1 cellular context compared by ENCODE assay signal in the genomic region with DNA sequence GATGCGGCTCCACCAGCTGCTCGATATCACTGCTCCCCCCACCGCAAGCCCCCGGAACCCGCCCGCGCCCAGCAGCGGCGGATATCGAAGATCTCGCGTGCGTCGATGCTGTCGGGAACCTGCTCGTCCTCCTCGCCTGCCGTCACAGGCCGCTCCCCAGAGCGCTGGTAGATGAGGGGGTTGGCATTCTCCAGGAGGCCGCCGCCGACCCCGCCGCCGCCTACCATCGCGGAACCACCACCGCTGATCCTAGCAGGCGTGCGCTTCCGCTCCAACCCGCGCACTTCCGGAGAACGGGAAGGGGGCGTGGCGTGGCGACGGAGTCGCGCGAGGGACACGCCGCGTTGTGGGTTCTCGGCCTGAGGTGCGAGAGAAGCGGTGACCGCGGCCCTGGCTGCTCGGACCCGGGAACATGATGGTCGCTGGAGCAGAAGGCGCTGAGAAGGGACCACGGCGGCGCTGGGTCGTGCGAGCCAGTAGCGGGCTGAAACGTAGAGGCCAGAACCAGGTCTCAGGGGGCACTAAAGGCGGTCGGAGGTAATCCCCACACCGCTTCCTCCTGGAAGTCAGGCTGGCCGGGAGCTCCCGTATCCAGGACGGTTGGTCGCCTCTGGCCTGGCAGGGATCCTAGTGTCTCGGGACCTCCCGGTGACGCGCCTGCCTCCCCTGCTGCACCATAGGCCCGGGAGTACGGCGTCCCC.
TF ChIP-seq lines count a peak whose summit lies in the region.

A gene (minus strand): TSS at position 265 of the 701 bp plus-strand sequence. CDS start 38 bp downstream, at position 227.

TF ChIP-seq in K562, 482 proteins besides CTCF, POLR2A, EP300 and RAD21 (continued from another document and continues in another):
- TF ChIP-seq, protein P1, sequence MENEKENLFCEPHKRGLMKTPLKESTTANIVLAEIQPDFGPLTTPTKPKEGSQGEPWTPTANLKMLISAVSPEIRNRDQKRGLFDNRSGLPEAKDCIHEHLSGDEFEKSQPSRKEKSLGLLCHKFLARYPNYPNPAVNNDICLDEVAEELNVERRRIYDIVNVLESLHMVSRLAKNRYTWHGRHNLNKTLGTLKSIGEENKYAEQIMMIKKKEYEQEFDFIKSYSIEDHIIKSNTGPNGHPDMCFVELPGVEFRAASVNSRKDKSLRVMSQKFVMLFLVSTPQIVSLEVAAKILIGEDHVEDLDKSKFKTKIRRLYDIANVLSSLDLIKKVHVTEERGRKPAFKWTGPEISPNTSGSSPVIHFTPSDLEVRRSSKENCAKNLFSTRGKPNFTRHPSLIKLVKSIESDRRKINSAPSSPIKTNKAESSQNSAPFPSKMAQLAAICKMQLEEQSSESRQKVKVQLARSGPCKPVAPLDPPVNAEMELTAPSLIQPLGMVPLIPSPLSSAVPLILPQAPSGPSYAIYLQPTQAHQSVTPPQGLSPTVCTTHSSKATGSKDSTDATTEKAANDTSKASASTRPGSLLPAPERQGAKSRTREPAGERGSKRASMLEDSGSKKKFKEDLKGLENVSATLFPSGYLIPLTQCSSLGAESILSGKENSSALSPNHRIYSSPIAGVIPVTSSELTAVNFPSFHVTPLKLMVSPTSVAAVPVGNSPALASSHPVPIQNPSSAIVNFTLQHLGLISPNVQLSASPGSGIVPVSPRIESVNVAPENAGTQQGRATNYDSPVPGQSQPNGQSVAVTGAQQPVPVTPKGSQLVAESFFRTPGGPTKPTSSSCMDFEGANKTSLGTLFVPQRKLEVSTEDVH (IDR thresholded peaks at IDR 0.05; ENCODE audit: low read depth, partially characterized antibody), result peak; percentile 89
- TF ChIP-seq SMC3 (conservative IDR thresholded peaks at IDR 0.05; ENCODE audit: insufficient read depth, low read depth, low read length) (no peak), SMARCA4 (IDR thresholded peaks at IDR 0.05) (no peak), WHSC1 (IDR thresholded peaks at IDR 0.05; ENCODE audit: low read length) (no peak), ZNF311 (CRISPR knock-in tag; IDR thresholded peaks at IDR 0.05) (no peak), RFX5 (IDR thresholded peaks at IDR 0.05; ENCODE audit: low read depth, low read length) (no peak), ZKSCAN1 (IDR thresholded peaks at IDR 0.05; ENCODE audit: low read depth, low read length) (no peak; the same call in 1 of the 2 replicates), NFRKB (IDR thresholded peaks at IDR 0.05; ENCODE audit: low read depth) (no peak), ZNF431 (CRISPR knock-in tag; IDR thresholded peaks at IDR 0.05) (no peak), CREBBP (IDR thresholded peaks at IDR 0.05; ENCODE audit: low read depth, low read length) (no peak), ZC3H4 (CRISPR knock-in tag; IDR thresholded peaks at IDR 0.05; ENCODE audit: borderline replicate concordance) (no peak), SMARCC2 (IDR thresholded peaks at IDR 0.05; ENCODE audit: low read depth) (no peak), BRCA1 (IDR thresholded peaks at IDR 0.05) (no peak), BRCA1 (CRISPR knock-in tag; IDR thresholded peaks at IDR 0.05) (no peak), KAT2B (IDR thresholded peaks at IDR 0.05; ENCODE audit: low read depth, low read length) (no peak), THRAP3 (IDR thresholded peaks at IDR 0.05; ENCODE audit: borderline replicate concordance) (no peak), TBP (optimal IDR thresholded peaks at IDR 0.05; ENCODE audit: low read depth, low read length) (peak; percentile 51), ZNF354B (CRISPR knock-in tag; IDR thresholded peaks at IDR 0.05) (no peak), RNF2 (IDR thresholded peaks at IDR 0.05) (no peak), GATAD2A (IDR thresholded peaks at IDR 0.05) (no peak), SMARCE1 (IDR thresholded peaks at IDR 0.05) (no peak), ZNF124 (CRISPR knock-in tag; IDR thresholded peaks at IDR 0.05) (no peak), ZNF408 (CRISPR knock-in tag; IDR thresholded peaks at IDR 0.05; ENCODE audit: low read depth) (no peak), MAZ (CRISPR knock-in tag; conservative IDR thresholded peaks at IDR 0.05 in 1 of 2, IDR thresholded peaks at IDR 0.05 in 1 of 2) (peak; percentile 51 to 57; a peak in 3 of 4 replicates), RB1 (IDR thresholded peaks at IDR 0.05; ENCODE audit: low read depth) (peak; percentile 58), ZNF77 (CRISPR knock-in tag; IDR thresholded peaks at IDR 0.05) (no peak)
- TF ChIP-seq, protein P2, sequence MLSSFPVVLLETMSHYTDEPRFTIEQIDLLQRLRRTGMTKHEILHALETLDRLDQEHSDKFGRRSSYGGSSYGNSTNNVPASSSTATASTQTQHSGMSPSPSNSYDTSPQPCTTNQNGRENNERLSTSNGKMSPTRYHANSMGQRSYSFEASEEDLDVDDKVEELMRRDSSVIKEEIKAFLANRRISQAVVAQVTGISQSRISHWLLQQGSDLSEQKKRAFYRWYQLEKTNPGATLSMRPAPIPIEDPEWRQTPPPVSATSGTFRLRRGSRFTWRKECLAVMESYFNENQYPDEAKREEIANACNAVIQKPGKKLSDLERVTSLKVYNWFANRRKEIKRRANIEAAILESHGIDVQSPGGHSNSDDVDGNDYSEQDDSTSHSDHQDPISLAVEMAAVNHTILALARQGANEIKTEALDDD (IDR thresholded peaks at IDR 0.05), result no peak
- TF ChIP-seq, protein P3, sequence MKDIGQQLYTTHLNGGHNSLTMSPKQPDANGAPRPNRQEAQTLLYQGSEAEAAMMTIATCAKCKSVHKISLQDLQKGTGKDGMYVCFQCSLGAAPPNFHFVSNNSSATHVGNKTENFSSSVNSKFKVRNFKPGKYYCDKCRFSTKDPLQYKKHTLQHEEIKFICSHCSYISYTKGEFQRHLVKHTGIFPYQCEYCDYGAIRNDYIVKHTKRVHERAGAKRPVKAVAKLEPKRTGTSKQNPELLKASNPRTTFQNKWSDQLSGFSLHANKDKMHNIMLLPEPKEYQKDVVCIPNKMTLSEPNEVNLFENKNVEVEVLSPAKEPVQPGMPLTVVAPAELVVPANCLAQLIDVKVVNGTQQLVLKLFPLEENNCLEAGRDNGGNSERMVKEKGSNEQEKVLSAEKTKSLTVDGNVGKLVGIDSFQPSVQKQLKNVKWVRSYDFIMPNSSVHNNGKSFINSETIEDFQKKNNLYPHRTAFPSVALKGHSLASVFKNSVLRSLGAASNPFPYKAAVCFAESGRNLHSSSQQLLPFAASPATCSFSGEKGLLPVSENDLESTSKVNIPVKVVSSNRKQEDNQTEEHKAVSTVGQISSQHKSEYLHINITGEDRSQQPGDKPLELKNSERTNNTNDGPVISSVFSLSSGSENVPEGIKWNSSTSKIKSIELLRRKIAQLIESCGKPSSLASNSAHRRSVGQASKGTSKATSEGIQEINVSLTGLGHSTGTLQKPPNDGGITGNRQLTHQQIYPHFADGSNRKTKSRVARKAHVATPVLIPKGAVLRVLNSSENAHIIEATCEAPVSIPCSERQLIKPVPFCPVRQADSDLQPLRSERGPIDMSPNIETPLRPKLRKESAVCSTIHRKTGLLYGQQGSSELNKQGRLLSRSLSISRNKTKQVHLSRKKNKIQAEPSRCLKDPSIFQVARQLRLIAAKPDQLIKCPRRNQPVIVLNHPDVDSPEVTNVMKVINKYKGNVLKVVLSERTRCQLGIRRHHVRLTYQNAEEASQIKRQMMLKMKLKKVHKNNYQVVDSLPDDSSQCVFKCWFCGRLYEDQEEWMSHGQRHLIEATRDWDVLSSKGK (CRISPR knock-in tag; IDR thresholded peaks at IDR 0.05), result no peak
- TF ChIP-seq, protein P4, sequence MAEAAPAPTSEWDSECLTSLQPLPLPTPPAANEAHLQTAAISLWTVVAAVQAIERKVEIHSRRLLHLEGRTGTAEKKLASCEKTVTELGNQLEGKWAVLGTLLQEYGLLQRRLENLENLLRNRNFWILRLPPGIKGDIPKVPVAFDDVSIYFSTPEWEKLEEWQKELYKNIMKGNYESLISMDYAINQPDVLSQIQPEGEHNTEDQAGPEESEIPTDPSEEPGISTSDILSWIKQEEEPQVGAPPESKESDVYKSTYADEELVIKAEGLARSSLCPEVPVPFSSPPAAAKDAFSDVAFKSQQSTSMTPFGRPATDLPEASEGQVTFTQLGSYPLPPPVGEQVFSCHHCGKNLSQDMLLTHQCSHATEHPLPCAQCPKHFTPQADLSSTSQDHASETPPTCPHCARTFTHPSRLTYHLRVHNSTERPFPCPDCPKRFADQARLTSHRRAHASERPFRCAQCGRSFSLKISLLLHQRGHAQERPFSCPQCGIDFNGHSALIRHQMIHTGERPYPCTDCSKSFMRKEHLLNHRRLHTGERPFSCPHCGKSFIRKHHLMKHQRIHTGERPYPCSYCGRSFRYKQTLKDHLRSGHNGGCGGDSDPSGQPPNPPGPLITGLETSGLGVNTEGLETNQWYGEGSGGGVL (CRISPR knock-in tag; IDR thresholded peaks at IDR 0.05), result no peak
- TF ChIP-seq, protein P5, sequence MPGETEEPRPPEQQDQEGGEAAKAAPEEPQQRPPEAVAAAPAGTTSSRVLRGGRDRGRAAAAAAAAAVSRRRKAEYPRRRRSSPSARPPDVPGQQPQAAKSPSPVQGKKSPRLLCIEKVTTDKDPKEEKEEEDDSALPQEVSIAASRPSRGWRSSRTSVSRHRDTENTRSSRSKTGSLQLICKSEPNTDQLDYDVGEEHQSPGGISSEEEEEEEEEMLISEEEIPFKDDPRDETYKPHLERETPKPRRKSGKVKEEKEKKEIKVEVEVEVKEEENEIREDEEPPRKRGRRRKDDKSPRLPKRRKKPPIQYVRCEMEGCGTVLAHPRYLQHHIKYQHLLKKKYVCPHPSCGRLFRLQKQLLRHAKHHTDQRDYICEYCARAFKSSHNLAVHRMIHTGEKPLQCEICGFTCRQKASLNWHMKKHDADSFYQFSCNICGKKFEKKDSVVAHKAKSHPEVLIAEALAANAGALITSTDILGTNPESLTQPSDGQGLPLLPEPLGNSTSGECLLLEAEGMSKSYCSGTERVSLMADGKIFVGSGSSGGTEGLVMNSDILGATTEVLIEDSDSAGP (CRISPR knock-in tag; IDR thresholded peaks at IDR 0.05), result no peak
- TF ChIP-seq, protein P6, sequence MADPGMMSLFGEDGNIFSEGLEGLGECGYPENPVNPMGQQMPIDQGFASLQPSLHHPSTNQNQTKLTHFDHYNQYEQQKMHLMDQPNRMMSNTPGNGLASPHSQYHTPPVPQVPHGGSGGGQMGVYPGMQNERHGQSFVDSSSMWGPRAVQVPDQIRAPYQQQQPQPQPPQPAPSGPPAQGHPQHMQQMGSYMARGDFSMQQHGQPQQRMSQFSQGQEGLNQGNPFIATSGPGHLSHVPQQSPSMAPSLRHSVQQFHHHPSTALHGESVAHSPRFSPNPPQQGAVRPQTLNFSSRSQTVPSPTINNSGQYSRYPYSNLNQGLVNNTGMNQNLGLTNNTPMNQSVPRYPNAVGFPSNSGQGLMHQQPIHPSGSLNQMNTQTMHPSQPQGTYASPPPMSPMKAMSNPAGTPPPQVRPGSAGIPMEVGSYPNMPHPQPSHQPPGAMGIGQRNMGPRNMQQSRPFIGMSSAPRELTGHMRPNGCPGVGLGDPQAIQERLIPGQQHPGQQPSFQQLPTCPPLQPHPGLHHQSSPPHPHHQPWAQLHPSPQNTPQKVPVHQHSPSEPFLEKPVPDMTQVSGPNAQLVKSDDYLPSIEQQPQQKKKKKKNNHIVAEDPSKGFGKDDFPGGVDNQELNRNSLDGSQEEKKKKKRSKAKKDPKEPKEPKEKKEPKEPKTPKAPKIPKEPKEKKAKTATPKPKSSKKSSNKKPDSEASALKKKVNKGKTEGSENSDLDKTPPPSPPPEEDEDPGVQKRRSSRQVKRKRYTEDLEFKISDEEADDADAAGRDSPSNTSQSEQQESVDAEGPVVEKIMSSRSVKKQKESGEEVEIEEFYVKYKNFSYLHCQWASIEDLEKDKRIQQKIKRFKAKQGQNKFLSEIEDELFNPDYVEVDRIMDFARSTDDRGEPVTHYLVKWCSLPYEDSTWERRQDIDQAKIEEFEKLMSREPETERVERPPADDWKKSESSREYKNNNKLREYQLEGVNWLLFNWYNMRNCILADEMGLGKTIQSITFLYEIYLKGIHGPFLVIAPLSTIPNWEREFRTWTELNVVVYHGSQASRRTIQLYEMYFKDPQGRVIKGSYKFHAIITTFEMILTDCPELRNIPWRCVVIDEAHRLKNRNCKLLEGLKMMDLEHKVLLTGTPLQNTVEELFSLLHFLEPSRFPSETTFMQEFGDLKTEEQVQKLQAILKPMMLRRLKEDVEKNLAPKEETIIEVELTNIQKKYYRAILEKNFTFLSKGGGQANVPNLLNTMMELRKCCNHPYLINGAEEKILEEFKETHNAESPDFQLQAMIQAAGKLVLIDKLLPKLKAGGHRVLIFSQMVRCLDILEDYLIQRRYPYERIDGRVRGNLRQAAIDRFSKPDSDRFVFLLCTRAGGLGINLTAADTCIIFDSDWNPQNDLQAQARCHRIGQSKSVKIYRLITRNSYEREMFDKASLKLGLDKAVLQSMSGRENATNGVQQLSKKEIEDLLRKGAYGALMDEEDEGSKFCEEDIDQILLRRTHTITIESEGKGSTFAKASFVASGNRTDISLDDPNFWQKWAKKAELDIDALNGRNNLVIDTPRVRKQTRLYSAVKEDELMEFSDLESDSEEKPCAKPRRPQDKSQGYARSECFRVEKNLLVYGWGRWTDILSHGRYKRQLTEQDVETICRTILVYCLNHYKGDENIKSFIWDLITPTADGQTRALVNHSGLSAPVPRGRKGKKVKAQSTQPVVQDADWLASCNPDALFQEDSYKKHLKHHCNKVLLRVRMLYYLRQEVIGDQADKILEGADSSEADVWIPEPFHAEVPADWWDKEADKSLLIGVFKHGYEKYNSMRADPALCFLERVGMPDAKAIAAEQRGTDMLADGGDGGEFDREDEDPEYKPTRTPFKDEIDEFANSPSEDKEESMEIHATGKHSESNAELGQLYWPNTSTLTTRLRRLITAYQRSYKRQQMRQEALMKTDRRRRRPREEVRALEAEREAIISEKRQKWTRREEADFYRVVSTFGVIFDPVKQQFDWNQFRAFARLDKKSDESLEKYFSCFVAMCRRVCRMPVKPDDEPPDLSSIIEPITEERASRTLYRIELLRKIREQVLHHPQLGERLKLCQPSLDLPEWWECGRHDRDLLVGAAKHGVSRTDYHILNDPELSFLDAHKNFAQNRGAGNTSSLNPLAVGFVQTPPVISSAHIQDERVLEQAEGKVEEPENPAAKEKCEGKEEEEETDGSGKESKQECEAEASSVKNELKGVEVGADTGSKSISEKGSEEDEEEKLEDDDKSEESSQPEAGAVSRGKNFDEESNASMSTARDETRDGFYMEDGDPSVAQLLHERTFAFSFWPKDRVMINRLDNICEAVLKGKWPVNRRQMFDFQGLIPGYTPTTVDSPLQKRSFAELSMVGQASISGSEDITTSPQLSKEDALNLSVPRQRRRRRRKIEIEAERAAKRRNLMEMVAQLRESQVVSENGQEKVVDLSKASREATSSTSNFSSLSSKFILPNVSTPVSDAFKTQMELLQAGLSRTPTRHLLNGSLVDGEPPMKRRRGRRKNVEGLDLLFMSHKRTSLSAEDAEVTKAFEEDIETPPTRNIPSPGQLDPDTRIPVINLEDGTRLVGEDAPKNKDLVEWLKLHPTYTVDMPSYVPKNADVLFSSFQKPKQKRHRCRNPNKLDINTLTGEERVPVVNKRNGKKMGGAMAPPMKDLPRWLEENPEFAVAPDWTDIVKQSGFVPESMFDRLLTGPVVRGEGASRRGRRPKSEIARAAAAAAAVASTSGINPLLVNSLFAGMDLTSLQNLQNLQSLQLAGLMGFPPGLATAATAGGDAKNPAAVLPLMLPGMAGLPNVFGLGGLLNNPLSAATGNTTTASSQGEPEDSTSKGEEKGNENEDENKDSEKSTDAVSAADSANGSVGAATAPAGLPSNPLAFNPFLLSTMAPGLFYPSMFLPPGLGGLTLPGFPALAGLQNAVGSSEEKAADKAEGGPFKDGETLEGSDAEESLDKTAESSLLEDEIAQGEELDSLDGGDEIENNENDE (IDR thresholded peaks at IDR 0.05; ENCODE audit: low read depth, low read length), result no peak
- TF ChIP-seq, protein P7, sequence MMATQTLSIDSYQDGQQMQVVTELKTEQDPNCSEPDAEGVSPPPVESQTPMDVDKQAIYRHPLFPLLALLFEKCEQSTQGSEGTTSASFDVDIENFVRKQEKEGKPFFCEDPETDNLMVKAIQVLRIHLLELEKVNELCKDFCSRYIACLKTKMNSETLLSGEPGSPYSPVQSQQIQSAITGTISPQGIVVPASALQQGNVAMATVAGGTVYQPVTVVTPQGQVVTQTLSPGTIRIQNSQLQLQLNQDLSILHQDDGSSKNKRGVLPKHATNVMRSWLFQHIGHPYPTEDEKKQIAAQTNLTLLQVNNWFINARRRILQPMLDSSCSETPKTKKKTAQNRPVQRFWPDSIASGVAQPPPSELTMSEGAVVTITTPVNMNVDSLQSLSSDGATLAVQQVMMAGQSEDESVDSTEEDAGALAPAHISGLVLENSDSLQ (IDR thresholded peaks at IDR 0.05), result no peak
